Comparison of ENCODE assay signal across 9 cellular contexts in the genomic region with DNA sequence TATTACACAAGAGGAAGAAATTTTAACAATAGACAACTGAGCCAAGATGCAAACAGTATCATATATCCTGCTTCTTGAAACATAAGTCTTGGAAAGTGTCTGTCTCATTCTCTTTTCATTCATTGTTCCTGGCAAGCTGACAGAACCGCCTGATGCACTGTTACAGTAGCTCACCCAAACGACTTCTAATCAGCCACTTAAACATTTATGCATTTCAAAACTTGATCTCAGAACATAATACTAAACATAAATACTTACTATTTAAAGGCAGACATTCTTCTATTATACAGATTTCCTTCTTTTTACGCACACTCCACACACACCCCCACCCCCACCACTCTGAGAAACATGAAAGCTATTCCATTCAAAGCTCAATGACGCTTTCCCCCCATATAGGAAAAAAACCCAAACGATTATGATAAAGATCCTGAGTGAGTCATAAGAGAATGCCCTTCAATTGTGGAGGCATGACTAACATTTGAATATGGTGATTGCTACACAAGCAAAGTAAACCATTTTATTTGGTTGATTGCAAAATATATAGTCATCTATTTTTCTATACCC. TPM values are rescaled to one million over a fixed set of nuclear protein-coding genes. Genes with fewer than 3 reads are reported as not detected.
DNase-seq lines count a peak whose midpoint lies in the region; ATAC-seq and TF ChIP-seq lines count a peak whose summit lies in the region.
"Had no signal": no experiment of that assay in that cellular context is flagged by ENCODE, and none has a peak within 500 bp of the region (broad histone marks: within the 10 kb centered on the region; RNA-seq: fewer than 3 reads in every experiment).

No MANE protein-coding gene starts in this region.

- H3K4me1 ChIP-seq in body of pancreas: no peaks in the 10 kb centered on the region

- H3K27me3 ChIP-seq in body of pancreas: no peaks in the 10 kb centered on the region

- H3K36me3 ChIP-seq in body of pancreas (replicated peaks in 1 of 2; ENCODE audit: insufficient read depth in 1 of 2, low read depth in 2 of 2): no peaks in the 10 kb centered on the region

- WGBS in body of pancreas, 2 donors: 59 to 72% methylated on average over 5 of the region's 5 CpGs

- intact Hi-C loops in body of pancreas (cut with DNase I): no loop called here

- H3K4me3 ChIP-seq in body of pancreas: no peak overlapping the region

- no peaks in the 10 kb centered on the region for H3K9me3 ChIP-seq in body of pancreas

- ATAC-seq in body of pancreas (no peak), HG02588 (IDR thresholded peaks at IDR 0.05; ENCODE audit: unreplicated experiment) (no peak)

- no peak for TF ChIP-seq CTCF in body of pancreas (IDR thresholded peaks at IDR 0.05)

- no peak overlapping the region for H3K27ac ChIP-seq in body of pancreas

- DNase-seq in HCEC 1CT (peak; percentile 90), NCI-H446 treated with DMSO at 0.1 percent for 48 hours (lab: John Stamatoyannopoulos, UW) (peak; percentile 13), dermis microvascular lymphatic vessel endothelial cell (ENCODE audit: low read depth in 2 of 2) (peak; percentile 36 to 91), pulmonary artery endothelial cell (ENCODE audit: low read depth, low spot score) (peak; percentile 67), body of pancreas (no peak), activated T-cell treated with anti-CD3 and anti-CD28 coated beads for 4 hours (no peak)
- DNase-seq: activated CD8-positive, alpha-beta memory T cell treated with anti-CD3 and anti-CD28 coated beads, Interleukin-2, amount 50 U/mL, for 4 hours; stimulated activated CD4-positive, alpha-beta T cell treated with anti-CD3 and anti-CD28 coated beads, Interleukin-2, amount 100 ng/mL, for 48 hours had no signal

- no peak for TF ChIP-seq POLR2A in body of pancreas (IDR thresholded peaks at IDR 0.05)

RNA-seq across cellular contexts. Expression of gene SHTN1, which starts 30.5 kb away (rescaled TPM):
- 1.5 and 2.1 TPM in 2 replicates for total RNA-seq in dermis microvascular lymphatic vessel endothelial cell
- total RNA-seq in pulmonary artery endothelial cell: 3.2 and 4.7 TPM in 2 replicates
- 10 to 100 TPM; 24.7 to 37.1 TPM for total RNA-seq in body of pancreas

Comparison
In these comparisons a context has a peak if more than half of its experiments do, and no peak if none do; other contexts are left out.
1. DNase-seq: peak in HCEC 1CT (single experiment), NCI-H446 treated with DMSO at 0.1 percent for 48 hours (single experiment), dermis microvascular lymphatic vessel endothelial cell (2 of 2) and pulmonary artery endothelial cell (single experiment); none in body of pancreas (0 of 4) and activated T-cell treated with anti-CD3 and anti-CD28 coated beads for 4 hours (single experiment).